ENCODE assay signal across 13 cellular contexts in the genomic region with DNA sequence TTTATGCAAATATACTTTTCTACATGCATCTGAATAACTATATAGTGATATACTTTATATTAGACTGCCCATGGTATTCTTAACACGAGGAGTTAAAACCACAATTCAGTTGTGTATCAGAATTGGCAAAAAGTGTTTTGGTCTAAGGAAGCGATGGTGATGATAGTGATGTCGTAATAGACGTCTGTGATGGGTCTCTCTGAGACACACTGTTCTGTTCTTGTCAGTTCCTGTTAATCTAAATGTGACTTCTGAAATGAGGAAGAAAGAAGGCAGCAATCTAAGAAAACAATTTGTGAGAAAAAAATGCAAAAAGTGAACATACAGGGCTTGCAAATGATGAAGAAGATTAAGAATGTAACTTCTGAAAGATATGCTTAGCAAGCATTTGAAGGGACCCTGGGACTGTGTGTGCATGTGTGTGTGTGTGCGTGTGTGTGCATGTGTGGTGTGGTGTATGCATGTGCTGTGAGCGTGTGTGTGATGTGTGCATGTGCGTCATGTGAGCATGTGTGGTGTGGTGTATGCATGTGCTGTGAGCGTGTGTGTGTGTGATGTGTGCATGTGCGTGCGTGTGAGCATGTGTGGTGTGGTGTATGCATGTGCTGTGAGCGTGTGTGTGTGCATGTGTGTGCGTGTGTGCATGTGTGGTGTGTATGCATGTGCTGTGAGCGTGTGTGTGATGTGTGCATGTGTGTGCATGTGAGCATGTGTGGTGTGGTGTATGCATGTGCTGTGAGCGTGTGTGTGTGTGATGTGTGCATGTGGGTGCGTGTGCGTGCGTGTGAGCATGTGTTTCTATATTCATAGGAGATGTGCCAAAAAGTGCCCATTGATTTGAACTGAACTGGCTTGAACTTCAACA.
DNase-seq lines count a peak whose midpoint lies in the region; ATAC-seq and TF ChIP-seq lines count a peak whose summit lies in the region.
"Had no signal": no experiment of that assay in that cellular context is flagged by ENCODE, and none has a peak within 500 bp of the region (broad histone marks: within the 10 kb centered on the region; RNA-seq: fewer than 3 reads in every experiment).

No MANE protein-coding gene starts in this region.

- H3K27me3 ChIP-seq in mammary epithelial cell (ENCODE audit: insufficient read depth, low read length), result no peaks in the 10 kb centered on the region

- no peak overlapping the region for H2AFZ ChIP-seq in mammary epithelial cell (ENCODE audit: low read depth, low read length)

- no peak for TF ChIP-seq CTCF in MCF 10A (IDR thresholded peaks at IDR 0.05; ENCODE audit: unreplicated experiment)
- TF ChIP-seq CTCF in mammary epithelial cell (conservative IDR thresholded peaks at IDR 0.05 in 1 of 2, IDR thresholded peaks at IDR 0.05 in 1 of 2; ENCODE audit: extremely low read depth in 1 of 2, insufficient read depth in 1 of 2, low read depth in 1 of 2, low read length in 2 of 2), result no peak
- no peak for TF ChIP-seq CTCF in fibroblast of mammary gland (conservative IDR thresholded peaks at IDR 0.05; ENCODE audit: control insufficient read depth, insufficient read depth, low read depth, low read length)

- no peak overlapping the region for H3K9ac ChIP-seq in mammary epithelial cell (ENCODE audit: insufficient read depth, low read length)

- in situ Hi-C loops in mammary epithelial cell (cut with MboI; ENCODE audit: low sequenced_read_pairs in 2 of 2), result no loop called here

- H3K4me1 Mint-ChIP-seq in MCF 10A (ENCODE audit: insufficient read depth, unreplicated experiment), result peaks cover 11% of the 10 kb centered on the region
- H3K4me1 Mint-ChIP-seq in naive B cell, result peaks cover 0 to 7% (median 6%) of the 10 kb centered on the region in 3 donors
- peaks cover 3% of the 10 kb centered on the region for H3K4me1 Mint-ChIP-seq in T-helper 2 cell treated with Interferon-gamma antibody and Interleukin-4, amounts not matched to agents 5 μg/mL and 100 μg/mL, for 36 hours (ENCODE audit: low read depth)

- H3K4me3 ChIP-seq in mammary epithelial cell (replicated peaks in 1 of 3; ENCODE audit: insufficient read depth in 1 of 3, low read depth in 2 of 3, low read length in 3 of 3), result no peak overlapping the region
- no peak overlapping the region for H3K4me3 ChIP-seq in fibroblast of mammary gland (ENCODE audit: control insufficient read depth, low read depth, low read length)

- no peaks in the 10 kb centered on the region for H3K79me2 ChIP-seq in mammary epithelial cell (ENCODE audit: insufficient read depth, low read length)

- H3K27me3 Mint-ChIP-seq in MCF 10A (ENCODE audit: insufficient read depth, unreplicated experiment), result no peaks in the 10 kb centered on the region
- no peaks in the 10 kb centered on the region for H3K27me3 Mint-ChIP-seq in naive B cell
- H3K27me3 Mint-ChIP-seq in T-helper 2 cell treated with Interferon-gamma antibody and Interleukin-4, amounts not matched to agents 5 μg/mL and 100 μg/mL, for 36 hours (ENCODE audit: low read depth), result peaks cover 3% of the 10 kb centered on the region

- H3K27ac ChIP-seq in mammary epithelial cell (ENCODE audit: insufficient read depth, low read depth, low read length), result no peak overlapping the region
- H3K27ac ChIP-seq: epithelial cell of prostate had no signal

- H3K9me3 Mint-ChIP-seq in MCF 10A (ENCODE audit: unreplicated experiment) (no peaks in the 10 kb centered on the region), naive B cell (peaks cover 0 to 4% (median 0%) of the 10 kb centered on the region in 7 donors)
- no peaks in the 10 kb centered on the region for H3K9me3 Mint-ChIP-seq in T-helper 2 cell treated with Interferon-gamma antibody and Interleukin-4, amounts not matched to agents 5 μg/mL and 100 μg/mL, for 36 hours
- H3K9me3 Mint-ChIP-seq: HFFc6 had no signal

- BruUV-seq in MCF 10A (replicated peaks; lab: Mats Ljungman, UMichigan) (no TSS peak), mammary epithelial cell (replicated peaks; lab: Mats Ljungman, UMichigan) (no TSS peak)

- H3K27ac Mint-ChIP-seq in MCF 10A (ENCODE audit: low read depth, unreplicated experiment), result no peak overlapping the region
- peak overlapping the region in 2 of 6 donors; percentile 3 to 84 for H3K27ac Mint-ChIP-seq in naive B cell
- no peak overlapping the region for H3K27ac Mint-ChIP-seq in T-helper 2 cell treated with Interferon-gamma antibody and Interleukin-4, amounts not matched to agents 5 μg/mL and 100 μg/mL, for 36 hours
- H3K27ac Mint-ChIP-seq: HFFc6 had no signal

- no peak overlapping the region for H3K4me2 ChIP-seq in mammary epithelial cell (ENCODE audit: insufficient read depth, low read depth, low read length)

- H3K4me1 ChIP-seq in mammary epithelial cell (ENCODE audit: insufficient read depth, low read length), result no peaks in the 10 kb centered on the region

- intact Hi-C loops in MCF 10A (cut with micrococcal nuclease), result no loop called here
- intact Hi-C loops in mammary epithelial cell (cut with micrococcal nuclease), result no loop called here

- dilution Hi-C loops in mammary epithelial cell (cut with HindIII; ENCODE audit: low sequenced_read_pairs), result no loop called here

- H3K36me3 ChIP-seq in mammary epithelial cell (ENCODE audit: insufficient read depth, low read length), result no peaks in the 10 kb centered on the region

- no peaks in the 10 kb centered on the region for H3K9me3 ChIP-seq in mammary epithelial cell (replicated peaks; ENCODE audit: insufficient read depth, low read length)

- H3K4me3 Mint-ChIP-seq in MCF 10A (ENCODE audit: unreplicated experiment), result no peak overlapping the region
- no peak overlapping the region for H3K4me3 Mint-ChIP-seq in naive B cell
- H3K4me3 Mint-ChIP-seq in T-helper 2 cell treated with Interferon-gamma antibody and Interleukin-4, amounts not matched to agents 5 μg/mL and 100 μg/mL, for 36 hours, result no peak overlapping the region
- H3K4me3 Mint-ChIP-seq: HFFc6 had no signal

- no peaks in the 10 kb centered on the region for H4K20me1 ChIP-seq in mammary epithelial cell (ENCODE audit: insufficient read depth, low read length)

- CTCF ChIA-PET in MCF 10A (lab: Yijun Ruan, JAX) (no interaction called here), mammary epithelial cell (lab: Charles Lee; ENCODE audit: low non-redundant PET) (no interaction called here)

- ATAC-seq in naive B cell (ENCODE audit: low read depth in 2 of 2), result peak; percentile 72 to 82
- no peak for ATAC-seq in HG02763 (IDR thresholded peaks at IDR 0.05; ENCODE audit: unreplicated experiment)
- no peak for ATAC-seq in GM21390 (IDR thresholded peaks at IDR 0.05; ENCODE audit: unreplicated experiment)

- 68% methylated on average over 12 of the region's 17 CpGs for WGBS in mammary epithelial cell (ENCODE audit: low coverage, missing lambda C conversion rate)

- POLR2A ChIA-PET in MCF 10A (lab: Yijun Ruan, JAX), result interaction anchor here (0.7 to 0.8 kb wide), 2 partner anchors 9 to 392 kb away, joined by 3 read pairs; no protein-coding TSS in a partner anchor

- H3K36me3 Mint-ChIP-seq in MCF 10A (ENCODE audit: insufficient read depth, unreplicated experiment) (no peaks in the 10 kb centered on the region), naive B cell (no peaks in the 10 kb centered on the region)
- no peaks in the 10 kb centered on the region for H3K36me3 Mint-ChIP-seq in T-helper 2 cell treated with Interferon-gamma antibody and Interleukin-4, amounts not matched to agents 5 μg/mL and 100 μg/mL, for 36 hours (ENCODE audit: low read depth)

- DNase-seq in MCF 10A (ENCODE audit: unreplicated experiment), result peak; percentile 26
- DNase-seq in mammary epithelial cell, result no peak
- peak; percentile 92 for DNase-seq in fibroblast of mammary gland (ENCODE audit: low read depth)
- peak; percentile 8 for DNase-seq in naive B cell
- DNase-seq in T-helper 2 cell treated with Interferon-gamma antibody and Interleukin-4, amounts not matched to agents 5 μg/mL and 100 μg/mL, for 36 hours (ENCODE audit: low spot score), result no peak
- DNase-seq in HK-2 (ENCODE audit: unreplicated experiment), result no peak
- DNase-seq: 8988T, HFFc6, mesendoderm, NCI-H2171 had no signal

Comparison
In these comparisons a context has a peak if more than half of its experiments do, and no peak if none do; other contexts are left out.
1. DNase-seq: peak in MCF 10A (single experiment), fibroblast of mammary gland (single experiment) and naive B cell (single experiment); none in mammary epithelial cell (single experiment), T-helper 2 cell treated with Interferon-gamma antibody and Interleukin-4, amounts not matched to agents 5 μg/mL and 100 μg/mL, for 36 hours (single experiment) and HK-2 (single experiment).
2. ATAC-seq: peak in naive B cell (2 of 2); none in HG02763 (single experiment) and GM21390 (single experiment).